Comparison of ENCODE assay signal across 25 cellular contexts in genomic region chr5:75484605-75485004, GRCh38.
"Had no signal": no experiment of that assay in that cellular context is flagged by ENCODE, and none has a peak within 500 bp of the region (broad histone marks: within the 10 kb centered on the region; RNA-seq: fewer than 3 reads in every experiment).

No MANE protein-coding gene starts in this region.

- DNase-seq: activated B cell treated with CpG ODN at 0.5 μM for 24 hours; activated CD4-positive, alpha-beta T cell treated with anti-CD3 and anti-CD28 coated beads for 48 hours; activated CD4-positive, alpha-beta T cell treated with anti-CD3 and anti-CD28 coated beads, Interleukin-2, amount 50 U/mL, for 1 hour; activated CD4-positive, alpha-beta T cell treated with anti-CD3 and anti-CD28 coated beads, Interleukin-2, amount 50 U/mL, for 48 hours; activated CD8-positive, alpha-beta memory T cell treated with anti-CD3 and anti-CD28 coated beads for 24 hours; activated CD8-positive, alpha-beta T cell treated with anti-CD3 and anti-CD28 coated beads for 36 hours; activated effector memory CD4-positive, alpha-beta T cell treated with Interleukin-2 at 50 U/mL for 16 hours; activated gamma-delta T cell treated with Interleukin-2 at 50 U/mL for 16 hours; activated naive CD4-positive, alpha-beta T cell treated with anti-CD3 and anti-CD28 coated beads, Interleukin-2, amount 50 U/mL, for 16 hours; activated naive CD4-positive, alpha-beta T cell treated with Interleukin-2 at 50 U/mL for 16 hours; activated T-cell treated with anti-CD3 and anti-CD28 coated beads, Interleukin-2, amount 50 U/mL, for 4 hours; amniotic stem cell; anterior cingulate cortex; brain microvascular endothelial cell; dorsolateral prefrontal cortex; effector memory CD4-positive, alpha-beta T cell; endodermal cell; foreskin fibroblast; heart left ventricle; T-helper 2 cell; WERI-Rb-1 had no signal

- H3K27ac ChIP-seq: brain microvascular endothelial cell, coronary artery, dorsolateral prefrontal cortex, heart left ventricle, WERI-Rb-1 had no signal

- H3K27me3 ChIP-seq: brain microvascular endothelial cell, dorsolateral prefrontal cortex, heart left ventricle had no signal

- H3K36me3 ChIP-seq: brain microvascular endothelial cell, heart left ventricle, WERI-Rb-1 had no signal

- H3K4me3 ChIP-seq: coronary artery, dorsolateral prefrontal cortex, heart left ventricle had no signal

- ATAC-seq: activated CD4-positive, CD25-positive, alpha-beta regulatory T cell treated with anti-CD3 and anti-CD28 coated beads, Interleukin-2, amount 50 U/mL, for 24 hours; activated CD8-positive, alpha-beta T cell treated with anti-CD3 and anti-CD28 coated beads for 36 hours; activated T-cell treated with anti-CD3 and anti-CD28 coated beads, Interleukin-2, amount 50 U/mL, for 4 hours; activated T-helper 17 cell treated with anti-CD3 and anti-CD28 coated beads, Interleukin-2, amount 50 U/mL, for 72 hours; esophagus mucosa; heart left ventricle had no signal
